In genomic region chr11:7514099-7514725, GRCh38 we compare ENCODE assay signal across 9 cellular contexts. TPM values are rescaled to one million over a fixed set of nuclear protein-coding genes. Genes with fewer than 3 reads are reported as not detected.
DNase-seq lines count a peak whose midpoint lies in the region; ATAC-seq and TF ChIP-seq lines count a peak whose summit lies in the region.
"Had no signal": no experiment of that assay in that cellular context is flagged by ENCODE, and none has a peak within 500 bp of the region (broad histone marks: within the 10 kb centered on the region; RNA-seq: fewer than 3 reads in every experiment).

No MANE protein-coding gene starts in this region.

- H4K20me1 ChIP-seq in BLaER1, result peaks cover 16% of the 10 kb centered on the region; the same call in 1 of the 2 replicates

- peaks cover 0 to 3% (median 0%) of the 10 kb centered on the region in 3 donors for H3K36me3 Mint-ChIP-seq in immature natural killer cell

- H3K4me3 Mint-ChIP-seq in immature natural killer cell, result peak overlapping the region; percentile 74 to 97 (median 96)

- H3K4me1 ChIP-seq in BLaER1 (peaks cover 53% of the 10 kb centered on the region), body of pancreas (peaks cover 36% of the 10 kb centered on the region)

- peak overlapping the region; percentile 91 for H3K9ac ChIP-seq in BLaER1

- H3K9me3 ChIP-seq in BLaER1, result peaks cover 18% of the 10 kb centered on the region
- H3K9me3 ChIP-seq in body of pancreas, result no peaks in the 10 kb centered on the region

- peaks cover 28 to 39% of the 10 kb centered on the region in 2 donors for H3K4me1 Mint-ChIP-seq in immature natural killer cell

- peak overlapping the region; percentile 99 for H3K4me2 ChIP-seq in BLaER1

- H3K27me3 ChIP-seq in BLaER1 (peaks cover 5% of the 10 kb centered on the region; the same call in 1 of the 2 replicates), body of pancreas (no peaks in the 10 kb centered on the region)

- H3K9me3 Mint-ChIP-seq in immature natural killer cell, result no peaks in the 10 kb centered on the region

- H3K4me3 ChIP-seq in BLaER1 (peak overlapping the region; percentile 91), body of pancreas (peak overlapping the region; percentile 61 to 71)
- peak overlapping the region; percentile 67 for H3K4me3 ChIP-seq in Jurkat, Clone E6-1 (ENCODE audit: low read length)

- WGBS in body of pancreas, 2 donors, result 2 to 3% methylated on average over 16 to 36 of the region's 36 CpGs

- H3K27me3 Mint-ChIP-seq in immature natural killer cell (ENCODE audit: low read depth in 3 of 3), result peaks cover 3 to 5% (median 3%) of the 10 kb centered on the region in 3 donors

- ATAC-seq in GM19397 (IDR thresholded peaks at IDR 0.05; ENCODE audit: unreplicated experiment) (peak; percentile 2), body of pancreas (peak; percentile 5)

- TF ChIP-seq POLR2A in body of pancreas (IDR thresholded peaks at IDR 0.05), result no peak

- H3K36me3 ChIP-seq in BLaER1, result no peaks in the 10 kb centered on the region
- no peaks in the 10 kb centered on the region for H3K36me3 ChIP-seq in body of pancreas (replicated peaks in 1 of 2; ENCODE audit: insufficient read depth in 1 of 2, low read depth in 2 of 2)

- peak overlapping the region; percentile 99 for H3K27ac ChIP-seq in BLaER1
- H3K27ac ChIP-seq in body of pancreas, result peak overlapping the region; percentile 73 to 91 (median 88)

- H3K27ac Mint-ChIP-seq in immature natural killer cell, result peak overlapping the region in 3 of 6 donors; percentile 15 to 82 (median 71)

- no peak for TF ChIP-seq CTCF in body of pancreas (IDR thresholded peaks at IDR 0.05)

- DNase-seq in Jurkat, Clone E6-1 (ENCODE audit: low read depth, low spot score), result no peak
- DNase-seq in body of pancreas (peak in 2 of 4 donors; percentile 28 to 33), immature natural killer cell (no peak), NCI-H446 treated with DMSO at 0.1 percent for 48 hours (lab: John Stamatoyannopoulos, UW) (no peak), NCI-H1694 treated with DMSO at 0.1 percent for 48 hours (lab: John Stamatoyannopoulos, UW) (no peak)
- DNase-seq in stimulated activated CD4-positive, alpha-beta T cell treated with anti-CD3 and anti-CD28 coated beads, Interleukin-1b, Interleukin-23, amount 100 ng/mL, for 48 hours, result peak; percentile 22

- intact Hi-C loops in body of pancreas (cut with DNase I), result no loop called here

RNA-seq across cellular contexts. Expression of gene PPFIBP2, which starts 0.4 kb away (rescaled TPM):
- 22.6 TPM for polyA plus RNA-seq in Jurkat, Clone E6-1 (2012; ENCODE audit: insufficient read depth, insufficient read length)
- total RNA-seq in body of pancreas, result 10 to 100 TPM; 34.9 to 35.3 TPM
- polyA plus RNA-seq in immature natural killer cell, result 1 to 10 TPM in 2 of 3 donors, under 1 TPM in 1; 0.52 to 5.3 (median 1.9) TPM

RNA-seq across cellular contexts. Expression of gene OLFML1, which starts 28.9 kb away (rescaled TPM):
- not detected for polyA plus RNA-seq in Jurkat, Clone E6-1 (2012; ENCODE audit: insufficient read depth, insufficient read length)
- total RNA-seq in body of pancreas, result 1 to 10 TPM; 2.3 to 3.6 TPM
- under 1 TPM in 2 of 3 donors, not detected in 1; 0.13 to 0.18 TPM for polyA plus RNA-seq in immature natural killer cell
- total RNA-seq: renal cortical epithelial cell had no signal
